In genomic region chr11:92789761-92790160, GRCh38 we compare ENCODE assay signal across 33 cellular contexts.
"Had no signal": no experiment of that assay in that cellular context is flagged by ENCODE, and none has a peak within 500 bp of the region (broad histone marks: within the 10 kb centered on the region; RNA-seq: fewer than 3 reads in every experiment).

No MANE protein-coding gene starts in this region.

- H3K9ac ChIP-seq: KMS-11 had no signal

- H3K4me3 ChIP-seq: PC-9 had no signal

- FAIRE-seq: bronchial epithelial cell, RCC 7860 had no signal

- H2AFZ ChIP-seq: PC-9 had no signal

- DNase-seq: activated B cell treated with CpG ODN at 0.5 μM for 24 hours; activated CD4-positive, alpha-beta memory T cell treated with anti-CD3 and anti-CD28 coated beads for 36 hours; activated CD4-positive, alpha-beta T cell treated with anti-CD3 and anti-CD28 coated beads for 4 hours; activated CD4-positive, alpha-beta T cell treated with anti-CD3 and anti-CD28 coated beads, Interleukin-2, amount 50 U/mL, for 1 hour; activated CD4-positive, CD25-positive, alpha-beta regulatory T cell treated with anti-CD3 and anti-CD28 coated beads, Interleukin-2, amount 50 U/mL, for 72 hours; activated CD8-positive, alpha-beta memory T cell treated with anti-CD3 and anti-CD28 coated beads, Interleukin-2, amount 50 U/mL, for 4 hours; activated effector memory CD4-positive, alpha-beta T cell treated with Interleukin-2 at 50 U/mL for 16 hours; activated naive CD4-positive, alpha-beta T cell treated with anti-CD3 and anti-CD28 coated beads, Interleukin-2, amount 10 ng/mL, durations not matched to agents 7 days and 5 days; activated naive CD8-positive, alpha-beta T cell treated with anti-CD3 and anti-CD28 coated beads, Interleukin-2, amount 50 U/mL, for 24 hours; activated T-cell treated with anti-CD3 and anti-CD28 coated beads, Interleukin-2, amount 50 U/mL, for 48 hours; anterior cingulate cortex; MM.1S; MV-4-11; NCI-H1092; NCI-H1417; NCI-H187 treated with DMSO at 0.1 percent for 48 hours; NCI-H2081; NCI-H2171 treated with DMSO at 0.1 percent for 48 hours; NCI-H510A; NCI-H526; NCI-H748 treated with DMSO at 0.1 percent for 48 hours; NK-92 treated with Interleukin-12 subunit alpha and Interleukin-12 subunit beta, amount 100 ng/mL, for 24 hours; PC-9; SIG-M5; T-cell; T-helper 17 cell had no signal

- H3K4me2 ChIP-seq: KMS-11, PC-9 had no signal

- ATAC-seq: activated naive CD8-positive, alpha-beta T cell treated with anti-CD3 and anti-CD28 coated beads, Interleukin-2, amount 50 U/mL, for 24 hours; Right ventricle myocardium inferior; SK-N-SH treated with all-trans-retinoic acid at 6 μM for 48 hours; T-cell; T-helper 17 cell had no signal

- H3K27ac ChIP-seq: KMS-11, PC-9, RWPE1, VCaP had no signal
